ENCODE assay signal across 8 cellular contexts in the genomic region with DNA sequence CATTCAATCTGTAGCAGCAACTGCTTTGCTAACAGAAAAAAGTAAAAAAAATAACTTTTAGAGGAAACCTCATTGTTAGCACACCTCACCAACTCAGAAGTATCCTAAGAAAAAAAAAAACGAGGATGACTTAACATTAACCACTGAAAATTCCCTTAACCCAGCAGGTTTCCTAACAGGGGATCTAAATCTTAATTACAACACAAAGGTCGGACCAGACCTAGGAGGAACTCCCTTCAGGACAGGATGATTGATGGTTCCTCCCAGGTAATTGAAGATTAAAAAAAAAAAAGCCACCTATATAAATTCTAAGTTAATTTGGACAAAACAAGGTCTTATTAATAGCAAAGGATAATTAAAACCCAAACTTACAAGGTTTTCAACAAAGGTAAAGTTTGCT. TPM values are rescaled to one million over a fixed set of nuclear protein-coding genes. Genes with fewer than 3 reads are reported as not detected.
DNase-seq lines count a peak whose midpoint lies in the region; ATAC-seq and TF ChIP-seq lines count a peak whose summit lies in the region.
"Not testable (repeated sequence)": the region's sequence is repeated elsewhere in the genome, so short reads cannot be mapped to it uniquely, and the experiment has no call there.
"Had no signal": no experiment of that assay in that cellular context is flagged by ENCODE, and none has a peak within 500 bp of the region (broad histone marks: within the 10 kb centered on the region; RNA-seq: fewer than 3 reads in every experiment).

No MANE protein-coding gene starts in this region.

- H3K27ac ChIP-seq in VCaP = peak overlapping the region; percentile 100
- H3K27ac ChIP-seq in hepatocyte = peak overlapping the region; percentile 37
- H3K27ac ChIP-seq in prostate gland = peak overlapping the region; percentile 74 to 89

- not testable (repeated sequence) for H3K79me2 ChIP-seq in hepatocyte

- not testable (repeated sequence) for DNase-seq in Calu3; hepatocyte (ENCODE audit: low spot score); left colon; prostate gland (ENCODE audit: low spot score)

- WGBS in hepatocyte (ENCODE audit: low lambda C conversion rate, missing lambda C conversion rate) = 43% methylated on average over 2 of the region's 2 CpGs
- WGBS in prostate gland = 47% methylated on average over 2 of the region's 2 CpGs

- H3K36me3 ChIP-seq in hepatocyte (replicated peaks; ENCODE audit: insufficient read depth, low read depth); prostate gland: not testable (repeated sequence)

- peak overlapping the region; percentile 42 for H3K4me3 Mint-ChIP-seq in Calu3 (ENCODE audit: low read depth, unreplicated experiment)

- intact Hi-C loops in Calu3 (cut with micrococcal nuclease; ENCODE audit: unreplicated experiment) = loop anchor here (5.0 kb wide), 1 partner anchor 38 kb away; no protein-coding TSS in a partner anchor
- intact Hi-C loops in left colon (cut with DNase I, micrococcal nuclease); prostate gland (cut with DNase I): not testable (repeated sequence)

- not testable (repeated sequence) for H3K4me2 ChIP-seq in hepatocyte

- H3K4me1 ChIP-seq in hepatocyte (ENCODE audit: insufficient read depth); prostate gland (replicated peaks): not testable (repeated sequence)

- TF ChIP-seq CTCF in Calu3 (IDR thresholded peaks at IDR 0.05; ENCODE audit: unreplicated experiment); VCaP (conservative IDR thresholded peaks at IDR 0.05); hepatocyte (IDR thresholded peaks at IDR 0.05; ENCODE audit: poor library complexity); prostate gland (IDR thresholded peaks at IDR 0.05): not testable (repeated sequence)

- BruUV-seq in Calu3 (replicated peaks; lab: Mats Ljungman, UMichigan) = not testable (repeated sequence)

- H4K20me1 ChIP-seq in hepatocyte (ENCODE audit: insufficient read depth, poor library complexity, severe bottlenecking) = not testable (repeated sequence)

- not testable (repeated sequence) for H3K9me3 Mint-ChIP-seq in Calu3 (ENCODE audit: low read depth, unreplicated experiment)

- not testable (repeated sequence) for H3K27me3 ChIP-seq in hepatocyte; prostate gland (replicated peaks; ENCODE audit: insufficient read depth)

- H3K4me1 Mint-ChIP-seq in Calu3 (ENCODE audit: low read depth, unreplicated experiment) = peaks cover 44% of the 10 kb centered on the region

- not testable (repeated sequence) for H3K36me3 Mint-ChIP-seq in Calu3 (ENCODE audit: insufficient read depth, unreplicated experiment)

- CTCF ChIA-PET in Calu3 (lab: Charles Lee) = not testable (repeated sequence)

- not testable (repeated sequence) for H3K9me3 ChIP-seq in hepatocyte (ENCODE audit: low read depth); prostate gland

- H2AFZ ChIP-seq in hepatocyte = not testable (repeated sequence)

- TF ChIP-seq POLR2A in prostate gland (IDR thresholded peaks at IDR 0.05) = not testable (repeated sequence)

- peak; percentile 51 for ATAC-seq in left colon

- not testable (repeated sequence) for H3K27me3 Mint-ChIP-seq in Calu3 (ENCODE audit: unreplicated experiment)

- not testable (repeated sequence) for H3K4me3 ChIP-seq in hepatocyte, prostate gland

- peak overlapping the region; percentile 68 for H3K27ac Mint-ChIP-seq in Calu3 (ENCODE audit: unreplicated experiment)

- not testable (repeated sequence) for H3K9me2 ChIP-seq in hepatocyte (replicated peaks; ENCODE audit: insufficient read depth)

RNA-seq across cellular contexts. Expression of a gene that starts 12.9 kb away (rescaled TPM):
- total RNA-seq in Calu3 (2022) (3.8 and 5.8 TPM in 2 replicates), hepatocyte (7.7 TPM in 2 replicates), left colon (10 to 100 TPM; 14.7 to 32.6 TPM), prostate gland (over 10,000 TPM in 1 of 2 donors, 1,000 to 10,000 TPM in 1; 1,778 to 14,359 TPM)
- polyA plus RNA-seq in hepatocyte = 5.2 and 9.2 TPM in 2 replicates
- total RNA-seq: A172; CD4-positive, alpha-beta T cell; CD8-positive, alpha-beta T cell had no signal

Comparison
In these comparisons a context has a peak if more than half of its experiments do, and no peak if none do; other contexts are left out.
1. H3K27ac ChIP-seq: peak in every context shown above with its lines; median percentile 100 in VCaP; 82 in prostate gland; 37 in hepatocyte.
2. RNA of a gene that starts 12.9 kb away (total RNA-seq): 1,778 to 14,359 TPM in prostate gland; 14.7 to 32.6 TPM in left colon, 7.7 TPM in hepatocyte and 3.8 to 5.8 TPM in Calu3; every median in the first group is over 10 times any median in the second.